12 cellular contexts compared by ENCODE assay signal in genomic region chr5:151130922-151131891, GRCh38. TPM values are rescaled to one million over a fixed set of nuclear protein-coding genes. Genes with fewer than 3 reads are reported as not detected.
A peak's percentile ranks its signal among the peaks of the same experiment; 100 is the strongest.
DNase-seq lines count a peak whose midpoint lies in the region; ATAC-seq and TF ChIP-seq lines count a peak whose summit lies in the region.
"Had no signal": no experiment of that assay in that cellular context is flagged by ENCODE, and none has a peak within 500 bp of the region (broad histone marks: within the 10 kb centered on the region; RNA-seq: fewer than 3 reads in every experiment).

No MANE protein-coding gene starts in this region.

- H3K27ac ChIP-seq in coronary artery: no peak overlapping the region
- H3K27ac ChIP-seq: gastroesophageal sphincter had no signal

- H3K27me3 Mint-ChIP-seq in activated T-cell treated with anti-CD3 and anti-CD28 coated beads, Interleukin-2, amount 50 U/mL, for 4 hours (ENCODE audit: low read depth): no peaks in the 10 kb centered on the region
- H3K27me3 Mint-ChIP-seq in immature natural killer cell (ENCODE audit: low read depth in 3 of 3): peaks cover 2 to 4% (median 3%) of the 10 kb centered on the region in 3 donors

- peaks cover 54% of the 10 kb centered on the region for H3K36me3 Mint-ChIP-seq in activated T-cell treated with anti-CD3 and anti-CD28 coated beads, Interleukin-2, amount 50 U/mL, for 4 hours (ENCODE audit: insufficient read depth)
- H3K36me3 Mint-ChIP-seq in immature natural killer cell: peaks cover 27 to 86% (median 36%) of the 10 kb centered on the region in 3 donors

- no peak for DNase-seq in activated T-cell treated with anti-CD3 and anti-CD28 coated beads, Interleukin-2, amount 50 U/mL, for 4 hours
- no peak for DNase-seq in activated T-cell treated with anti-CD3 and anti-CD28 coated beads, Interleukin-2, amount 50 U/mL, for 48 hours
- DNase-seq in SW480 (ENCODE audit: low spot score) (peak; percentile 95), immature natural killer cell (no peak), NCI-H2081 treated with DMSO at 0.1 percent for 48 hours (lab: John Stamatoyannopoulos, UW) (no peak), coronary artery (ENCODE audit: low spot score) (no peak)
- DNase-seq in stimulated activated naive CD8-positive, alpha-beta T cell treated with anti-CD3 and anti-CD28 coated beads, Interleukin-15, Interleukin-2, amounts not matched to agents 100 U/mL and 50 U/mL, for 24 hours: no peak
- DNase-seq: GDM1; NCI-H1436 treated with DMSO at 0.1 percent for 48 hours; stimulated activated CD4-positive, alpha-beta T cell treated with anti-CD3 and anti-CD28 coated beads, Interleukin-2, amount 100 ng/mL, for 48 hours had no signal

- peak overlapping the region in 4 of 6 donors; percentile 17 to 84 (median 71) for H3K27ac Mint-ChIP-seq in immature natural killer cell

- no peak for TF ChIP-seq CTCF in coronary artery (IDR thresholded peaks at IDR 0.05)

- H3K9me3 Mint-ChIP-seq in activated T-cell treated with anti-CD3 and anti-CD28 coated beads, Interleukin-2, amount 50 U/mL, for 4 hours: no peaks in the 10 kb centered on the region
- H3K9me3 Mint-ChIP-seq in immature natural killer cell: no peaks in the 10 kb centered on the region

- H3K4me1 Mint-ChIP-seq in activated T-cell treated with anti-CD3 and anti-CD28 coated beads, Interleukin-2, amount 50 U/mL, for 4 hours (ENCODE audit: low read depth): peaks cover 74% of the 10 kb centered on the region
- H3K4me1 Mint-ChIP-seq in immature natural killer cell: peaks cover 14 to 26% of the 10 kb centered on the region in 2 donors

- H3K4me3 ChIP-seq in coronary artery: no peak overlapping the region
- H3K4me3 ChIP-seq: gastroesophageal sphincter had no signal

- peak; percentile 74 to 79 for ATAC-seq in activated T-cell treated with anti-CD3 and anti-CD28 coated beads, Interleukin-2, amount 50 U/mL, for 4 hours
- peak; percentile 21 for ATAC-seq in stimulated activated naive CD8-positive, alpha-beta T cell treated with anti-CD3 and anti-CD28 coated beads, Interleukin-15, Interleukin-2, amounts not matched to agents 100 U/mL and 50 U/mL, for 24 hours
- no peak for ATAC-seq in GM21825 (IDR thresholded peaks at IDR 0.05; ENCODE audit: unreplicated experiment)
- ATAC-seq: gastroesophageal sphincter had no signal

- peak overlapping the region; percentile 11 for H3K4me3 Mint-ChIP-seq in activated T-cell treated with anti-CD3 and anti-CD28 coated beads, Interleukin-2, amount 50 U/mL, for 4 hours
- H3K4me3 Mint-ChIP-seq in immature natural killer cell: no peak overlapping the region

RNA-seq across cellular contexts. Expression of gene ANXA6, which starts 26.4 kb away (rescaled TPM):
- 100 to 1,000 TPM; 102 to 156 (median 128) TPM for total RNA-seq in activated T-cell treated with anti-CD3 and anti-CD28 coated beads, Interleukin-2, amount 50 U/mL, for 4 hours
- polyA plus RNA-seq in immature natural killer cell: 100 to 1,000 TPM; 313 to 679 (median 395) TPM

RNA-seq across cellular contexts. Expression of gene TNIP1, which starts 50.4 kb away (rescaled TPM):
- total RNA-seq in activated T-cell treated with anti-CD3 and anti-CD28 coated beads, Interleukin-2, amount 50 U/mL, for 4 hours: 100 to 1,000 TPM; 199 to 329 (median 211) TPM
- polyA plus RNA-seq in immature natural killer cell: 10 to 100 TPM; 21.8 to 62.4 (median 40.2) TPM
